ENCODE assay signal across 25 cellular contexts in the genomic region with DNA sequence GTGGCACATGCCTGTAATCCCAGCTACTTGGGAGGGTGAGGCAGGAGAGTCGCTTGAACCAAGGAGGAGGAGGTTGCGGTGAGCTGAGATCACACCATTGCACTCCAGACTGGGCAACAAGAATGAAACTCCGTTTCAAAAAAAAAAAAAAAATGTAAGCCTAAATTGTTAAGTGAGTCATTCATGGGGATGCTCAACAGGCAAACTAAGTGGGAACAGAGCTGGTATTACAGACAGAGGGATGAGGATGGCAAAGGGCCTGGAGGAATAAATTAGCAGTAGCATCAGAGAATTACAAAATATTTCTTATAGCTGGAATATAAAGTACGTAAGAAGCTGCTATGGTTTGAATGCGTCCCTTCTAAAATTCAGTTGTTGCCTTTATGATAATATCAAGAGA. TPM values are rescaled to one million over a fixed set of nuclear protein-coding genes. Genes with fewer than 3 reads are reported as not detected.
DNase-seq lines count a peak whose midpoint lies in the region; ATAC-seq, FAIRE-seq and TF ChIP-seq lines count a peak whose summit lies in the region.
"Had no signal": no experiment of that assay in that cellular context is flagged by ENCODE, and none has a peak within 500 bp of the region (broad histone marks: within the 10 kb centered on the region; RNA-seq: fewer than 3 reads in every experiment).

No MANE protein-coding gene starts in this region.

- ATAC-seq in central memory CD8-positive, alpha-beta T cell (replicated peaks; ENCODE audit: extremely low read depth, poor library complexity, severe bottlenecking) = no peak
- no peak for ATAC-seq in HG02970 (IDR thresholded peaks at IDR 0.05; ENCODE audit: low FRiP score, unreplicated experiment)
- ATAC-seq: T-cell had no signal

- TF ChIP-seq POLR2A in H54 (IDR thresholded peaks at IDR 0.05; ENCODE audit: low read depth, low read length) = no peak

- H3K27me3 Mint-ChIP-seq in central memory CD8-positive, alpha-beta T cell = no peaks in the 10 kb centered on the region
- H3K27me3 Mint-ChIP-seq: CD4-positive, alpha-beta memory T cell had no signal

- H3K4me3 ChIP-seq in small intestine (ENCODE audit: low read depth in 1 of 2, low read length in 2 of 2) = no peak overlapping the region
- H3K4me3 ChIP-seq: PC-9 had no signal

- DNase-seq in Ammon's horn (ENCODE audit: low spot score) (peak; percentile 10), H54 (ENCODE audit: insufficient read length, low spot score) (peak; percentile 7), amygdala (lab: John Stamatoyannopoulos, UW) (no peak), small intestine (no peak), HK-2 (ENCODE audit: unreplicated experiment) (no peak)
- no peak for DNase-seq in central memory CD8-positive, alpha-beta T cell (ENCODE audit: low spot score in 2 of 2)
- DNase-seq: AML-193; C1 segment of cervical spinal cord; CD4-positive, alpha-beta memory T cell; COR-L47; DMS53; GDM1; H9; KBM-7; MM.1S; NCI-H1694; NCI-H2029 treated with DMSO at 0.1 percent for 48 hours; NCI-H2227 treated with DMSO at 0.1 percent for 48 hours; NCI-H526 treated with DMSO at 0.1 percent for 48 hours; PC-9; SHP77; T-cell had no signal

- H3K4me1 Mint-ChIP-seq in central memory CD8-positive, alpha-beta T cell = peaks cover 5% of the 10 kb centered on the region
- H3K4me1 Mint-ChIP-seq: H9 had no signal

- WGBS in small intestine, 3 donors = 91 to 98% (median 93%) methylated on average over 5 of the region's 5 CpGs

- no peaks in the 10 kb centered on the region for H3K4me1 ChIP-seq in small intestine (ENCODE audit: control insufficient read depth in 2 of 2, insufficient read depth in 1 of 2, low read depth in 1 of 2, low read length in 1 of 2)

- peak overlapping the region; percentile 54 for H3K27ac Mint-ChIP-seq in central memory CD8-positive, alpha-beta T cell (ENCODE audit: low read depth)
- H3K27ac Mint-ChIP-seq: H9, T-cell had no signal

- no peaks in the 10 kb centered on the region for H3K27me3 ChIP-seq in small intestine (ENCODE audit: control insufficient read depth in 2 of 2, insufficient read depth in 2 of 2, low read length in 2 of 2)

- no peak overlapping the region for H3K27ac ChIP-seq in small intestine (ENCODE audit: low read depth in 1 of 2, low read length in 1 of 2)
- H3K27ac ChIP-seq: PC-9, RWPE1 had no signal

- H3K36me3 ChIP-seq in small intestine (ENCODE audit: control insufficient read depth in 2 of 2, insufficient read depth in 2 of 2, low read length in 2 of 2) = no peaks in the 10 kb centered on the region

- no peaks in the 10 kb centered on the region for H3K9me3 Mint-ChIP-seq in central memory CD8-positive, alpha-beta T cell
- H3K9me3 Mint-ChIP-seq: CD4-positive, alpha-beta memory T cell; T-cell had no signal

- H3K9me3 ChIP-seq in small intestine (ENCODE audit: control insufficient read depth, low read depth) = no peaks in the 10 kb centered on the region

- H3K4me3 Mint-ChIP-seq in central memory CD8-positive, alpha-beta T cell = no peak overlapping the region
- H3K4me3 Mint-ChIP-seq: H9, T-cell had no signal

- FAIRE-seq in H54 (lab: Jason Lieb, UNC) (no peak), small intestine (lab: Jason Lieb, UNC) (no peak)
- FAIRE-seq: GM12892 had no signal

- peaks cover 4% of the 10 kb centered on the region for H3K36me3 Mint-ChIP-seq in central memory CD8-positive, alpha-beta T cell (ENCODE audit: insufficient read depth)
- H3K36me3 Mint-ChIP-seq: CD4-positive, alpha-beta memory T cell; T-cell had no signal

RNA-seq across cellular contexts. Expression of a gene that starts 43.4 kb away (rescaled TPM):
- 10 to 100 TPM; 25.4 to 31.1 (median 27.7) TPM for polyA plus RNA-seq in small intestine

Comparison
In these comparisons a context has a peak if more than half of its experiments do, and no peak if none do; other contexts are left out.
1. DNase-seq: peak in Ammon's horn (single experiment) and H54 (single experiment); none in central memory CD8-positive, alpha-beta T cell (0 of 2), amygdala (0 of 56), small intestine (single experiment) and HK-2 (single experiment).